In genomic region chr14:94581127-94581999, GRCh38 we compare ENCODE assay signal across 1 cellular context.
TF ChIP-seq lines count a peak whose summit lies in the region.

A gene with protein sequence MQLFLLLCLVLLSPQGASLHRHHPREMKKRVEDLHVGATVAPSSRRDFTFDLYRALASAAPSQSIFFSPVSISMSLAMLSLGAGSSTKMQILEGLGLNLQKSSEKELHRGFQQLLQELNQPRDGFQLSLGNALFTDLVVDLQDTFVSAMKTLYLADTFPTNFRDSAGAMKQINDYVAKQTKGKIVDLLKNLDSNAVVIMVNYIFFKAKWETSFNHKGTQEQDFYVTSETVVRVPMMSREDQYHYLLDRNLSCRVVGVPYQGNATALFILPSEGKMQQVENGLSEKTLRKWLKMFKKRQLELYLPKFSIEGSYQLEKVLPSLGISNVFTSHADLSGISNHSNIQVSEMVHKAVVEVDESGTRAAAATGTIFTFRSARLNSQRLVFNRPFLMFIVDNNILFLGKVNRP (plus strand): TSS chr14:94581426. CDS start chr14:94587363, 5,937 bp downstream.

TF ChIP-seq in HepG2, 621 proteins besides CTCF, POLR2A, EP300 and RAD21 (continues in another document):
- TF ChIP-seq XBP1 (CRISPR knock-in tag; IDR thresholded peaks at IDR 0.05) (no peak), NR2C2 (CRISPR knock-in tag; IDR thresholded peaks at IDR 0.05; ENCODE audit: borderline replicate concordance) (peak; percentile 33; the same call in 1 of the 2 replicates), ZNF292 (CRISPR knock-in tag; IDR thresholded peaks at IDR 0.05; ENCODE audit: borderline replicate concordance, low read depth) (peak; percentile 86), ZFY (CRISPR knock-in tag; IDR thresholded peaks at IDR 0.05) (peak; percentile 72), NR2F6 (IDR thresholded peaks at IDR 0.05) (peak; percentile 82), NR2F6 (CRISPR knock-in tag; IDR thresholded peaks at IDR 0.05) (peak; percentile 84), AHR (CRISPR knock-in tag; IDR thresholded peaks at IDR 0.05) (peak; percentile 74; the same call in 1 of the 2 replicates), DR1 (CRISPR knock-in tag; IDR thresholded peaks at IDR 0.05) (0 out of 2 replicates have a peak, but pooled peaks have one; percentile 57), ZNF280D (CRISPR knock-in tag; IDR thresholded peaks at IDR 0.05) (0 out of 2 replicates have a peak, but pooled peaks have one; percentile 68), ZNF441 (CRISPR knock-in tag; IDR thresholded peaks at IDR 0.05; ENCODE audit: borderline replicate concordance) (no peak), ESRRA (CRISPR knock-in tag; IDR thresholded peaks at IDR 0.05; ENCODE audit: low read depth) (peak; percentile 17), SAP130 (CRISPR knock-in tag; IDR thresholded peaks at IDR 0.05; ENCODE audit: low read depth) (peak; percentile 85), ZSCAN22 (CRISPR knock-in tag; IDR thresholded peaks at IDR 0.05) (no peak), TBL1XR1 (IDR thresholded peaks at IDR 0.05; ENCODE audit: borderline replicate concordance, low read length, partially characterized antibody) (no peak), MEIS2 (CRISPR knock-in tag; IDR thresholded peaks at IDR 0.05) (0 out of 2 replicates have a peak, but pooled peaks have one; percentile 63), MEF2D (CRISPR knock-in tag; IDR thresholded peaks at IDR 0.05) (0 out of 2 replicates have a peak, but pooled peaks have one; percentile 16), YEATS2 (CRISPR knock-in tag; IDR thresholded peaks at IDR 0.05; ENCODE audit: borderline replicate concordance) (peak; percentile 23; the same call in 1 of the 2 replicates), ZNF770 (CRISPR knock-in tag; IDR thresholded peaks at IDR 0.05) (no peak), HOXA9 (CRISPR knock-in tag; IDR thresholded peaks at IDR 0.05; ENCODE audit: borderline replicate concordance) (no peak), CHD4 (IDR thresholded peaks at IDR 0.05; ENCODE audit: borderline replicate concordance, low read length) (0 out of 2 replicates have a peak, but pooled peaks have one; percentile 44), ZNF703 (CRISPR knock-in tag; IDR thresholded peaks at IDR 0.05; ENCODE audit: borderline replicate concordance) (no peak; the same call in 1 of the 2 replicates), SRF (IDR thresholded peaks at IDR 0.05; ENCODE audit: low read depth, low read length) (peak; percentile 92), ZNF563 (CRISPR knock-in tag; IDR thresholded peaks at IDR 0.05) (no peak), ZNF256 (CRISPR knock-in tag; conservative IDR thresholded peaks at IDR 0.05) (no peak), SNAPC2 (CRISPR knock-in tag; IDR thresholded peaks at IDR 0.05) (0 out of 2 replicates have a peak, but pooled peaks have one; percentile 59), IRF2 (CRISPR knock-in tag; IDR thresholded peaks at IDR 0.05) (peak; percentile 9; the same call in 1 of the 2 replicates), HES4 (CRISPR knock-in tag; IDR thresholded peaks at IDR 0.05; ENCODE audit: borderline replicate concordance) (0 out of 2 replicates have a peak, but pooled peaks have one; percentile 70), GTF2F1 (IDR thresholded peaks at IDR 0.05; ENCODE audit: low read length) (no peak), DMAP1 (CRISPR knock-in tag; IDR thresholded peaks at IDR 0.05) (peak; percentile 51; the same call in 1 of the 2 replicates), RAD51 (IDR thresholded peaks at IDR 0.05; ENCODE audit: borderline replicate concordance) (no peak), ZNF510 (CRISPR knock-in tag; IDR thresholded peaks at IDR 0.05; ENCODE audit: low read depth) (peak; percentile 60; the same call in 1 of the 2 replicates), NCOR1 (IDR thresholded peaks at IDR 0.05; ENCODE audit: borderline replicate concordance, low read length) (peak; percentile 61; the same call in 1 of the 2 replicates), ATF7 (IDR thresholded peaks at IDR 0.05) (no peak), ATF7 (CRISPR knock-in tag; IDR thresholded peaks at IDR 0.05) (no peak), MYNN (CRISPR knock-in tag; IDR thresholded peaks at IDR 0.05; ENCODE audit: low read depth) (no peak), FOXO4 (CRISPR knock-in tag; conservative IDR thresholded peaks at IDR 0.05) (no peak), ATF7-NPFF (CRISPR knock-in tag; IDR thresholded peaks at IDR 0.05; ENCODE audit: low read depth) (no peak), ZFYVE20 (CRISPR knock-in tag; IDR thresholded peaks at IDR 0.05; ENCODE audit: borderline replicate concordance, low read depth) (no peak), TEAD2 (CRISPR knock-in tag; IDR thresholded peaks at IDR 0.05) (no peak), GPN1 (CRISPR knock-in tag; IDR thresholded peaks at IDR 0.05; ENCODE audit: borderline replicate concordance) (no peak), SIX1 (CRISPR knock-in tag; IDR thresholded peaks at IDR 0.05; ENCODE audit: borderline replicate concordance) (no peak), SP5 (CRISPR knock-in tag; IDR thresholded peaks at IDR 0.05; ENCODE audit: borderline replicate concordance, low read depth) (peak; percentile 67; the same call in 1 of the 2 replicates), ZNF205 (CRISPR knock-in tag; IDR thresholded peaks at IDR 0.05) (no peak), MXI1 (IDR thresholded peaks at IDR 0.05; ENCODE audit: borderline replicate concordance, low read depth, low read length) (peak; percentile 47; the same call in 1 of the 3 replicates), RARA (CRISPR knock-in tag; IDR thresholded peaks at IDR 0.05) (peak; percentile 62)
- TF ChIP-seq, protein P1, sequence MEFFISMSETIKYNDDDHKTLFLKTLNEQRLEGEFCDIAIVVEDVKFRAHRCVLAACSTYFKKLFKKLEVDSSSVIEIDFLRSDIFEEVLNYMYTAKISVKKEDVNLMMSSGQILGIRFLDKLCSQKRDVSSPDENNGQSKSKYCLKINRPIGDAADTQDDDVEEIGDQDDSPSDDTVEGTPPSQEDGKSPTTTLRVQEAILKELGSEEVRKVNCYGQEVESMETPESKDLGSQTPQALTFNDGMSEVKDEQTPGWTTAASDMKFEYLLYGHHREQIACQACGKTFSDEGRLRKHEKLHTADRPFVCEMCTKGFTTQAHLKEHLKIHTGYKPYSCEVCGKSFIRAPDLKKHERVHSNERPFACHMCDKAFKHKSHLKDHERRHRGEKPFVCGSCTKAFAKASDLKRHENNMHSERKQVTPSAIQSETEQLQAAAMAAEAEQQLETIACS (CRISPR knock-in tag; IDR thresholded peaks at IDR 0.05): no peak
- TF ChIP-seq, protein P2, sequence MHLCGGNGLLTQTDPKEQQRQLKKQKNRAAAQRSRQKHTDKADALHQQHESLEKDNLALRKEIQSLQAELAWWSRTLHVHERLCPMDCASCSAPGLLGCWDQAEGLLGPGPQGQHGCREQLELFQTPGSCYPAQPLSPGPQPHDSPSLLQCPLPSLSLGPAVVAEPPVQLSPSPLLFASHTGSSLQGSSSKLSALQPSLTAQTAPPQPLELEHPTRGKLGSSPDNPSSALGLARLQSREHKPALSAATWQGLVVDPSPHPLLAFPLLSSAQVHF (CRISPR knock-in tag; IDR thresholded peaks at IDR 0.05): no peak
- TF ChIP-seq, protein P3, sequence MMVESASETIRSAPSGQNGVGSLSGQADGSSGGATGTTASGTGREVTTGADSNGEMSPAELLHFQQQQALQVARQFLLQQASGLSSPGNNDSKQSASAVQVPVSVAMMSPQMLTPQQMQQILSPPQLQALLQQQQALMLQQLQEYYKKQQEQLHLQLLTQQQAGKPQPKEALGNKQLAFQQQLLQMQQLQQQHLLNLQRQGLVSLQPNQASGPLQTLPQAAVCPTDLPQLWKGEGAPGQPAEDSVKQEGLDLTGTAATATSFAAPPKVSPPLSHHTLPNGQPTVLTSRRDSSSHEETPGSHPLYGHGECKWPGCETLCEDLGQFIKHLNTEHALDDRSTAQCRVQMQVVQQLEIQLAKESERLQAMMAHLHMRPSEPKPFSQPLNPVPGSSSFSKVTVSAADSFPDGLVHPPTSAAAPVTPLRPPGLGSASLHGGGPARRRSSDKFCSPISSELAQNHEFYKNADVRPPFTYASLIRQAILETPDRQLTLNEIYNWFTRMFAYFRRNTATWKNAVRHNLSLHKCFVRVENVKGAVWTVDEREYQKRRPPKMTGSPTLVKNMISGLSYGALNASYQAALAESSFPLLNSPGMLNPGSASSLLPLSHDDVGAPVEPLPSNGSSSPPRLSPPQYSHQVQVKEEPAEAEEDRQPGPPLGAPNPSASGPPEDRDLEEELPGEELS (CRISPR knock-in tag; IDR thresholded peaks at IDR 0.05): no peak; the same call in 1 of the 2 replicates
- TF ChIP-seq, protein P4, sequence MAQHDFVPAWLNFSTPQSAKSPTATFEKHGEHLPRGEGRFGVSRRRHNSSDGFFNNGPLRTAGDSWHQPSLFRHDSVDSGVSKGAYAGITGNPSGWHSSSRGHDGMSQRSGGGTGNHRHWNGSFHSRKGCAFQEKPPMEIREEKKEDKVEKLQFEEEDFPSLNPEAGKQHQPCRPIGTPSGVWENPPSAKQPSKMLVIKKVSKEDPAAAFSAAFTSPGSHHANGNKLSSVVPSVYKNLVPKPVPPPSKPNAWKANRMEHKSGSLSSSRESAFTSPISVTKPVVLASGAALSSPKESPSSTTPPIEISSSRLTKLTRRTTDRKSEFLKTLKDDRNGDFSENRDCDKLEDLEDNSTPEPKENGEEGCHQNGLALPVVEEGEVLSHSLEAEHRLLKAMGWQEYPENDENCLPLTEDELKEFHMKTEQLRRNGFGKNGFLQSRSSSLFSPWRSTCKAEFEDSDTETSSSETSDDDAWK (CRISPR knock-in tag; IDR thresholded peaks at IDR 0.05): no peak
- TF ChIP-seq, protein P5, sequence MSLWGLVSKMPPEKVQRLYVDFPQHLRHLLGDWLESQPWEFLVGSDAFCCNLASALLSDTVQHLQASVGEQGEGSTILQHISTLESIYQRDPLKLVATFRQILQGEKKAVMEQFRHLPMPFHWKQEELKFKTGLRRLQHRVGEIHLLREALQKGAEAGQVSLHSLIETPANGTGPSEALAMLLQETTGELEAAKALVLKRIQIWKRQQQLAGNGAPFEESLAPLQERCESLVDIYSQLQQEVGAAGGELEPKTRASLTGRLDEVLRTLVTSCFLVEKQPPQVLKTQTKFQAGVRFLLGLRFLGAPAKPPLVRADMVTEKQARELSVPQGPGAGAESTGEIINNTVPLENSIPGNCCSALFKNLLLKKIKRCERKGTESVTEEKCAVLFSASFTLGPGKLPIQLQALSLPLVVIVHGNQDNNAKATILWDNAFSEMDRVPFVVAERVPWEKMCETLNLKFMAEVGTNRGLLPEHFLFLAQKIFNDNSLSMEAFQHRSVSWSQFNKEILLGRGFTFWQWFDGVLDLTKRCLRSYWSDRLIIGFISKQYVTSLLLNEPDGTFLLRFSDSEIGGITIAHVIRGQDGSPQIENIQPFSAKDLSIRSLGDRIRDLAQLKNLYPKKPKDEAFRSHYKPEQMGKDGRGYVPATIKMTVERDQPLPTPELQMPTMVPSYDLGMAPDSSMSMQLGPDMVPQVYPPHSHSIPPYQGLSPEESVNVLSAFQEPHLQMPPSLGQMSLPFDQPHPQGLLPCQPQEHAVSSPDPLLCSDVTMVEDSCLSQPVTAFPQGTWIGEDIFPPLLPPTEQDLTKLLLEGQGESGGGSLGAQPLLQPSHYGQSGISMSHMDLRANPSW (CRISPR knock-in tag; IDR thresholded peaks at IDR 0.05; ENCODE audit: borderline replicate concordance): no peak
